8 cellular contexts compared by ENCODE assay signal in the genomic region with DNA sequence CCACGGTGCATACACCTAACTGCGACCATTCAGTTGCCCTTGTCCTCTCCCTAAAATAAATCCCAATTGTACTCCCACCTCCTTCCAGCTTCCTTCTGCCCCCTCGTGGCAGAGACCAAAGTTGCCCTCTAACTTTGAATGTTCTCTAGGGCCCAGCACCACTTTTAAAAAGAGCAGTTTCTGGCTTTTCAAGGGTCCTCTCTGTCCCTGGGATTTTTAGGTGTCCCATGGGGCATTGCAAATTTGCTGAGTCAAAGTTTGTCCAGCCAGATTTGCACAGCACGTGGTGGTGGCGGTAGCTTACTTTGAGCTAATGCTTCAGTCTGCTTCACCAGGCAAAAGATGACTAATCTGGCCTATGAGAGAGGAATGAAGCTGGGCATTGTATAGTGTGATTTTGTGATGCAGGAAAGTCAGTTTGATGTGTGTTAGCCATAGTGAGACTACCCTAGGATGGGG.
DNase-seq lines count a peak whose midpoint lies in the region; ATAC-seq, FAIRE-seq and TF ChIP-seq lines count a peak whose summit lies in the region.

No MANE protein-coding gene starts in this region.

- FAIRE-seq in urothelium cell line (lab: Jason Lieb, UNC), result no peak

- no peak overlapping the region for H3K4me3 ChIP-seq in NB4 (ENCODE audit: low read depth, low read length)

- peak; percentile 45 for DNase-seq in activated CD4-positive, alpha-beta T cell treated with anti-CD3 and anti-CD28 coated beads for 48 hours
- DNase-seq in activated CD4-positive, alpha-beta T cell treated with anti-CD3 and anti-CD28 coated beads for 1 hour, result no peak
- DNase-seq in NB4 (ENCODE audit: low read depth) (peak; percentile 62), islet precursor cell (peak; percentile 77), urothelium cell line (ENCODE audit: low spot score) (peak; percentile 58)
- peak; percentile 44 for DNase-seq in activated naive CD4-positive, alpha-beta T cell treated with anti-CD3 and anti-CD28 coated beads, Interleukin-2, amount 10 ng/mL, durations not matched to agents 7 days and 5 days
- no peak for DNase-seq in T-helper 2 cell treated with Interferon-gamma antibody and Interleukin-4, amounts not matched to agents 5 μg/mL and 100 μg/mL, for 36 hours (ENCODE audit: low spot score)

- no peaks in the 10 kb centered on the region for H3K36me3 Mint-ChIP-seq in activated naive CD4-positive, alpha-beta T cell treated with anti-CD3 and anti-CD28 coated beads, Interleukin-2, amount 10 ng/mL, durations not matched to agents 7 days and 5 days
- no peaks in the 10 kb centered on the region for H3K36me3 Mint-ChIP-seq in T-helper 2 cell treated with Interferon-gamma antibody and Interleukin-4, amounts not matched to agents 5 μg/mL and 100 μg/mL, for 36 hours (ENCODE audit: low read depth)

- H3K27ac Mint-ChIP-seq in activated naive CD4-positive, alpha-beta T cell treated with anti-CD3 and anti-CD28 coated beads, Interleukin-2, amount 10 ng/mL, durations not matched to agents 7 days and 5 days, result no peak overlapping the region
- no peak overlapping the region for H3K27ac Mint-ChIP-seq in T-helper 2 cell treated with Interferon-gamma antibody and Interleukin-4, amounts not matched to agents 5 μg/mL and 100 μg/mL, for 36 hours

- no peaks in the 10 kb centered on the region for H3K9me3 Mint-ChIP-seq in activated naive CD4-positive, alpha-beta T cell treated with anti-CD3 and anti-CD28 coated beads, Interleukin-2, amount 10 ng/mL, durations not matched to agents 7 days and 5 days
- H3K9me3 Mint-ChIP-seq in T-helper 2 cell treated with Interferon-gamma antibody and Interleukin-4, amounts not matched to agents 5 μg/mL and 100 μg/mL, for 36 hours, result no peaks in the 10 kb centered on the region

- H3K4me3 Mint-ChIP-seq in activated naive CD4-positive, alpha-beta T cell treated with anti-CD3 and anti-CD28 coated beads, Interleukin-2, amount 10 ng/mL, durations not matched to agents 7 days and 5 days, result no peak overlapping the region
- no peak overlapping the region for H3K4me3 Mint-ChIP-seq in T-helper 2 cell treated with Interferon-gamma antibody and Interleukin-4, amounts not matched to agents 5 μg/mL and 100 μg/mL, for 36 hours

- no peaks in the 10 kb centered on the region for H3K27me3 Mint-ChIP-seq in activated naive CD4-positive, alpha-beta T cell treated with anti-CD3 and anti-CD28 coated beads, Interleukin-2, amount 10 ng/mL, durations not matched to agents 7 days and 5 days
- peaks cover 2% of the 10 kb centered on the region for H3K27me3 Mint-ChIP-seq in T-helper 2 cell treated with Interferon-gamma antibody and Interleukin-4, amounts not matched to agents 5 μg/mL and 100 μg/mL, for 36 hours (ENCODE audit: low read depth)

- no peak for ATAC-seq in HG02981 (IDR thresholded peaks at IDR 0.05; ENCODE audit: unreplicated experiment)

- TF ChIP-seq POLR2A in NB4 (IDR thresholded peaks at IDR 0.05; ENCODE audit: extremely low read depth, insufficient read length), result no peak

- peaks cover 26% of the 10 kb centered on the region for H3K4me1 Mint-ChIP-seq in activated naive CD4-positive, alpha-beta T cell treated with anti-CD3 and anti-CD28 coated beads, Interleukin-2, amount 10 ng/mL, durations not matched to agents 7 days and 5 days
- H3K4me1 Mint-ChIP-seq in T-helper 2 cell treated with Interferon-gamma antibody and Interleukin-4, amounts not matched to agents 5 μg/mL and 100 μg/mL, for 36 hours (ENCODE audit: low read depth), result peaks cover 7% of the 10 kb centered on the region

- CTCF ChIA-PET in activated naive CD4-positive, alpha-beta T cell treated with anti-CD3 and anti-CD28 coated beads, Interleukin-2, amount 10 ng/mL, durations not matched to agents 7 days and 5 days (lab: Charles Lee), result interaction anchor here (0.5 to 6.9 kb wide), 28 partner anchors 9 to 913 kb away, joined by 3 to 69 read pairs (median 4); no protein-coding TSS in a partner anchor

- peak; percentile 88 for TF ChIP-seq CTCF in NB4 (IDR thresholded peaks at IDR 0.05; ENCODE audit: low read depth, low read length)

Comparison
In these comparisons a context has a peak if more than half of its experiments do, and no peak if none do; other contexts are left out.
1. DNase-seq: peak in activated CD4-positive, alpha-beta T cell treated with anti-CD3 and anti-CD28 coated beads for 48 hours (single experiment), NB4 (single experiment), activated naive CD4-positive, alpha-beta T cell treated with anti-CD3 and anti-CD28 coated beads, Interleukin-2, amount 10 ng/mL, durations not matched to agents 7 days and 5 days (single experiment), islet precursor cell (single experiment) and urothelium cell line (single experiment); none in activated CD4-positive, alpha-beta T cell treated with anti-CD3 and anti-CD28 coated beads for 1 hour (single experiment) and T-helper 2 cell treated with Interferon-gamma antibody and Interleukin-4, amounts not matched to agents 5 μg/mL and 100 μg/mL, for 36 hours (single experiment).